ENCODE assay signal across 23 cellular contexts in the genomic region with DNA sequence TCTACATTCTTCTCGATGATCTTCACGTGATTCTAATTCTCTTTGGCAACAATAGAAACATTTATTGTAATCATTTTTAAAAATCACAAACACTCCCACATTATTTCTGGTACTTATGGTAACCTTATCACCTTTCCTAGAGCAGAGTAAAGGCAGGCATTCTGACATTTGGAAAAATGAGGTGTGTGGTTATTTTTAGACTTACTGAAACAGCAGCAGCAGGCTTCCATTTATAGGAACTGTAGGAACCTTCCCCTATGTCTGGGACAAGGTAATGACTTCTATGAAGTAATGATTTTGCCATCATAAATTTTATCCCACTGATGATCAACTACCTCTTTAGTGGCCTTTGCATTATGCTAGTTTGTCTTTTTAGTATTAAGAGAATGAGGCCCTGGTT.
"Had no signal": no experiment of that assay in that cellular context is flagged by ENCODE, and none has a peak within 500 bp of the region (broad histone marks: within the 10 kb centered on the region; RNA-seq: fewer than 3 reads in every experiment).

No MANE protein-coding gene starts in this region.

- H3K27ac Mint-ChIP-seq: immature natural killer cell; naive thymus-derived CD8-positive, alpha-beta T cell; nephron; stimulated activated effector memory CD8-positive, alpha-beta T cell treated with anti-CD3 and anti-CD28 coated beads, Interleukin-12 subunit alpha, Interleukin-12 subunit beta, amount 100 ng/mL, for 72 hours; stimulated activated naive CD8-positive, alpha-beta T cell treated with anti-CD3 and anti-CD28 coated beads, Interleukin-15, Interleukin-2, amounts not matched to agents 100 ng/mL and 50 ng/mL, for 24 hours; type B pancreatic cell had no signal

- H3K9me3 ChIP-seq: lower lobe of right lung, pancreas, prostate gland, tibial nerve, uterus had no signal

- H3K36me3 ChIP-seq: lower lobe of right lung, pancreas, prostate gland, spleen, tibial nerve, uterus had no signal

- ATAC-seq: lower lobe of right lung; naive thymus-derived CD8-positive, alpha-beta T cell; pancreas; sciatic nerve; stimulated activated effector memory CD8-positive, alpha-beta T cell treated with anti-CD3 and anti-CD28 coated beads, Interleukin-12 subunit alpha, Interleukin-12 subunit beta, amount 100 ng/mL, for 72 hours had no signal

- H3K27ac ChIP-seq: lower lobe of right lung, pancreas, prostate gland, spleen, tibial nerve, uterus had no signal

- H3K4me1 ChIP-seq: lower lobe of right lung, pancreas, prostate gland, spleen, tibial nerve, uterus had no signal

- H3K4me1 Mint-ChIP-seq: immature natural killer cell; naive thymus-derived CD8-positive, alpha-beta T cell; nephron; neural crest cell; stimulated activated effector memory CD8-positive, alpha-beta T cell treated with anti-CD3 and anti-CD28 coated beads, Interleukin-12 subunit alpha, Interleukin-12 subunit beta, amount 100 ng/mL, for 72 hours had no signal

- H3K4me3 Mint-ChIP-seq: immature natural killer cell; naive thymus-derived CD8-positive, alpha-beta T cell; nephron; neural crest cell; stimulated activated effector memory CD8-positive, alpha-beta T cell treated with anti-CD3 and anti-CD28 coated beads, Interleukin-12 subunit alpha, Interleukin-12 subunit beta, amount 100 ng/mL, for 72 hours; stimulated activated naive CD8-positive, alpha-beta T cell treated with anti-CD3 and anti-CD28 coated beads, Interleukin-15, Interleukin-2, amounts not matched to agents 100 ng/mL and 50 ng/mL, for 24 hours; type B pancreatic cell had no signal

- H3K4me3 ChIP-seq: lower lobe of right lung, pancreas, prostate gland, spleen, tibial nerve, uterus had no signal

- H3K27me3 ChIP-seq: spleen, tibial nerve, uterus had no signal

- DNase-seq: hypothalamus; immature natural killer cell; kidney; lower lobe of right lung; mammary epithelial cell; mesenchymal stem cell; naive thymus-derived CD8-positive, alpha-beta T cell; nucleus accumbens; pancreas; posterior cingulate gyrus; small intestine; spleen; stimulated activated CD4-positive, alpha-beta T cell treated with anti-CD3 and anti-CD28 coated beads, Interleukin-4, amount 100 ng/mL, for 24 hours; stimulated activated naive CD4-positive, alpha-beta T cell; uterus had no signal

- H3K9me3 Mint-ChIP-seq: immature natural killer cell; naive thymus-derived CD8-positive, alpha-beta T cell; nephron; neural crest cell; stimulated activated effector memory CD8-positive, alpha-beta T cell treated with anti-CD3 and anti-CD28 coated beads, Interleukin-12 subunit alpha, Interleukin-12 subunit beta, amount 100 ng/mL, for 72 hours; stimulated activated naive CD8-positive, alpha-beta T cell treated with anti-CD3 and anti-CD28 coated beads, Interleukin-15, Interleukin-2, amounts not matched to agents 100 ng/mL and 50 ng/mL, for 24 hours; type B pancreatic cell had no signal

- H3K36me3 Mint-ChIP-seq: immature natural killer cell; naive thymus-derived CD8-positive, alpha-beta T cell; stimulated activated effector memory CD8-positive, alpha-beta T cell treated with anti-CD3 and anti-CD28 coated beads, Interleukin-12 subunit alpha, Interleukin-12 subunit beta, amount 100 ng/mL, for 72 hours; type B pancreatic cell had no signal
